In the genomic region with DNA sequence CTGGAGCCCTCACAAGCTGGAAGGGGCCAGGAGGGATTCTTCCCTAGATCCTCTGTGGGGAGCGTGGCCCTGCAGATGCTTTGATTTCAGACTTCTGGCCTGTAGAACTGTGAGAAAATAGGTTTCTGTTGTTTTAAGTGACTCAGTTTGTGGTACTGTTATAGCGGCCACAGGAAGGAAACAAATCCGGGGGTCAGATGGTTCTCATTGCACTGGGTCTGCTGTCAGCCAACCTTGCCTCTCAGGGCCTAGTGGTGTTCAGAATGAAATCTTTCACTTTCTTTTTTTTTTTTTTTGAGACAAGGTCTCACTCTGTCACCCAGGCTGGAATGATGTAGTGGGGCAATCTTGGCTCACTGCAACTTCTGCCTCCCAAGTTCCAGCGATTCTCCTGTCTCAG, we compare ENCODE assay signal across 8 cellular contexts.
A peak's percentile ranks its signal among the peaks of the same experiment; 100 is the strongest.
DNase-seq lines count a peak whose midpoint lies in the region; ATAC-seq lines count a peak whose summit lies in the region.
"Not testable (repeated sequence)": the region's sequence is repeated elsewhere in the genome, so short reads cannot be mapped to it uniquely, and the experiment has no call there.

No MANE protein-coding gene starts in this region.

- intact Hi-C loops in right cardiac atrium (cut with DNase I): not testable (repeated sequence)

- CTCF ChIA-PET in T-cell (lab: Charles Lee): interaction anchor here in 1 of 2 donors (0.7 kb wide), 1 partner anchor 40 kb away, joined by 3 read pairs; no protein-coding TSS in a partner anchor

- not testable (repeated sequence) for H3K4me1 Mint-ChIP-seq in T-cell; activated T-helper 17 cell treated with anti-CD3 and anti-CD28 coated beads, Interleukin-2, amount 50 U/mL, for 72 hours

- not testable (repeated sequence) for H3K27me3 Mint-ChIP-seq in T-cell; activated T-helper 17 cell treated with anti-CD3 and anti-CD28 coated beads, Interleukin-2, amount 50 U/mL, for 72 hours

- not testable (repeated sequence) for H3K4me1 ChIP-seq in right cardiac atrium (ENCODE audit: control insufficient read depth, insufficient read depth, low read length)

- WGBS in right cardiac atrium: 49% methylated on average over 3 of the region's 4 CpGs

- H3K4me3 Mint-ChIP-seq in T-cell; activated T-helper 17 cell treated with anti-CD3 and anti-CD28 coated beads, Interleukin-2, amount 50 U/mL, for 72 hours: not testable (repeated sequence)

- POLR2A ChIA-PET in T-cell (lab: Charles Lee): not testable (repeated sequence)

- not testable (repeated sequence) for H3K27me3 ChIP-seq in right cardiac atrium (ENCODE audit: control insufficient read depth, insufficient read depth)

- not testable (repeated sequence) for H3K4me3 ChIP-seq in right cardiac atrium (ENCODE audit: low read length)

- not testable (repeated sequence) for H3K27ac Mint-ChIP-seq in T-cell; activated T-helper 17 cell treated with anti-CD3 and anti-CD28 coated beads, Interleukin-2, amount 50 U/mL, for 72 hours

- ATAC-seq in GM18520 (IDR thresholded peaks at IDR 0.05; ENCODE audit: unreplicated experiment): peak; percentile 40
- ATAC-seq in GM19467 (IDR thresholded peaks at IDR 0.05; ENCODE audit: unreplicated experiment): peak; percentile 92
- ATAC-seq in HG02610 (IDR thresholded peaks at IDR 0.05; ENCODE audit: unreplicated experiment): peak; percentile 90
- peak; percentile 91 for ATAC-seq in HG03135 (IDR thresholded peaks at IDR 0.05; ENCODE audit: unreplicated experiment)
- peak in 3 of 4 experiments; percentile 49 to 88 (median 52) for ATAC-seq in T-cell (replicated peaks in 1 of 4)
- peak; percentile 99 for ATAC-seq in activated T-helper 17 cell treated with anti-CD3 and anti-CD28 coated beads, Interleukin-2, amount 50 U/mL, for 72 hours (replicated peaks)
- peak; percentile 14 to 76 for ATAC-seq in right cardiac atrium
- peak; percentile 92 for ATAC-seq in stimulated activated naive CD8-positive, alpha-beta T cell treated with anti-CD3 and anti-CD28 coated beads, Interleukin-15, Interleukin-2, amounts not matched to agents 100 U/mL and 50 U/mL, for 24 hours

- H3K9me3 Mint-ChIP-seq in T-cell; activated T-helper 17 cell treated with anti-CD3 and anti-CD28 coated beads, Interleukin-2, amount 50 U/mL, for 72 hours: not testable (repeated sequence)

- not testable (repeated sequence) for H3K9me3 ChIP-seq in right cardiac atrium (ENCODE audit: control insufficient read depth, low read length)

- H3K27ac ChIP-seq in right cardiac atrium (ENCODE audit: low read length): not testable (repeated sequence)

- not testable (repeated sequence) for H3K36me3 Mint-ChIP-seq in T-cell; activated T-helper 17 cell treated with anti-CD3 and anti-CD28 coated beads, Interleukin-2, amount 50 U/mL, for 72 hours (ENCODE audit: low read depth)

- peak in 7 of 34 experiments; percentile 7 to 30 (median 15) for DNase-seq in T-cell
- DNase-seq in right cardiac atrium: not testable (repeated sequence)
- peak; percentile 16 for DNase-seq in stimulated activated naive CD8-positive, alpha-beta T cell treated with anti-CD3 and anti-CD28 coated beads, Interleukin-15, Interleukin-2, amounts not matched to agents 100 U/mL and 50 U/mL, for 24 hours

Comparison
In these comparisons a context has a peak if more than half of its experiments do, and no peak if none do; other contexts are left out.
1. ATAC-seq: peak in every context shown above with its lines; median percentile 99 in activated T-helper 17 cell treated with anti-CD3 and anti-CD28 coated beads, Interleukin-2, amount 50 U/mL, for 72 hours; 92 in GM19467; 92 in stimulated activated naive CD8-positive, alpha-beta T cell treated with anti-CD3 and anti-CD28 coated beads, Interleukin-15, Interleukin-2, amounts not matched to agents 100 U/mL and 50 U/mL, for 24 hours; 91 in HG03135; 90 in HG02610; 52 in T-cell; 45 in right cardiac atrium; 40 in GM18520.